ENCODE assay signal across 16 cellular contexts in the genomic region with DNA sequence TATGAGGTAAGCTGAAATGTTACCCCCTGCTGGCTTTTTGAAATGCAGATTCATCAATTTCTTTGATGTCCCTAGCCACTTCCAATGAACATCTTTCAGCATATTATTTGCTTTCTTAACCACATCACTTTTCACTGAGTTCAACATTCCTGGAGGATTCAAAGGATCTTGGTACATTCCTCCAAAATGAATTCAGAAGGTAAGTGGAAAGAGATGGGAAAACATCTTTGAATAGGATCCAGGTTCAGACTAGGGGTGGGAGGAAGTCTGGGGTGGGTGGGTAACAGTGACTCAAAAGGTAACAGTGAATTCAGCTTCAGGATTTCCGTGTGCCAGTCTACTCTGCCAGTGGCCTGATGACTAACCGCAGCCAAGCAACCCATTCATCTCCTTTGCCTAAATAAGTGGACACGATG.
"Had no signal": no experiment of that assay in that cellular context is flagged by ENCODE, and none has a peak within 500 bp of the region (broad histone marks: within the 10 kb centered on the region; RNA-seq: fewer than 3 reads in every experiment).

No MANE protein-coding gene starts in this region.

- FAIRE-seq: islet of Langerhans, small intestine had no signal

- H3K27me3 ChIP-seq: cardiac muscle cell, heart left ventricle, uterus had no signal

- H3K9me3 ChIP-seq: heart left ventricle, uterus had no signal

- H3K4me3 Mint-ChIP-seq: activated CD8-positive, alpha-beta memory T cell treated with anti-CD3 and anti-CD28 coated beads, Interleukin-2, amount 10 ng/mL, durations not matched to agents 7 days and 5 days; activated T-cell treated with anti-CD3 and anti-CD28 coated beads, Interleukin-2, amount 50 U/mL, for 24 hours; neural crest cell; WTC11 had no signal

- H3K4me1 Mint-ChIP-seq: activated CD8-positive, alpha-beta memory T cell treated with anti-CD3 and anti-CD28 coated beads, Interleukin-2, amount 10 ng/mL, durations not matched to agents 7 days and 5 days; neural crest cell had no signal

- H3K27ac ChIP-seq: cardiac muscle cell, uterus had no signal

- H3K4me3 ChIP-seq: cardiac muscle cell, heart left ventricle, uterus had no signal

- DNase-seq: activated CD4-positive, alpha-beta T cell treated with anti-CD3 and anti-CD28 coated beads, Interleukin-2, amount 50 U/mL, for 1 hour; activated CD8-positive, alpha-beta memory T cell treated with anti-CD3 and anti-CD28 coated beads, Interleukin-2, amount 10 ng/mL, durations not matched to agents 7 days and 5 days; activated effector memory CD4-positive, alpha-beta T cell treated with anti-CD3 and anti-CD28 coated beads, Interleukin-2, amount 50 U/mL, for 16 hours; activated T-cell treated with anti-CD3 and anti-CD28 coated beads, Interleukin-2, amount 50 U/mL, for 24 hours; amniotic stem cell; foreskin melanocyte; mesendoderm; small intestine; uterus had no signal

- H3K9me3 Mint-ChIP-seq: activated naive CD4-positive, alpha-beta T cell treated with anti-CD3 and anti-CD28 coated beads, Interleukin-2, amount 50 U/mL, for 72 hours; activated T-cell treated with anti-CD3 and anti-CD28 coated beads, Interleukin-2, amount 50 U/mL, for 24 hours; neural crest cell; WTC11 had no signal

- H3K36me3 Mint-ChIP-seq: activated CD8-positive, alpha-beta memory T cell treated with anti-CD3 and anti-CD28 coated beads, Interleukin-2, amount 10 ng/mL, durations not matched to agents 7 days and 5 days; activated naive CD4-positive, alpha-beta T cell treated with anti-CD3 and anti-CD28 coated beads, Interleukin-2, amount 50 U/mL, for 72 hours; WTC11 had no signal

- ATAC-seq: activated CD8-positive, alpha-beta memory T cell treated with anti-CD3 and anti-CD28 coated beads, Interleukin-2, amount 10 ng/mL, durations not matched to agents 7 days and 5 days; activated naive CD4-positive, alpha-beta T cell treated with anti-CD3 and anti-CD28 coated beads, Interleukin-2, amount 50 U/mL, for 72 hours; left lobe of liver; WTC11 had no signal

- H3K4me1 ChIP-seq: uterus had no signal

- H3K27ac Mint-ChIP-seq: activated CD8-positive, alpha-beta memory T cell treated with anti-CD3 and anti-CD28 coated beads, Interleukin-2, amount 10 ng/mL, durations not matched to agents 7 days and 5 days; activated naive CD4-positive, alpha-beta T cell treated with anti-CD3 and anti-CD28 coated beads, Interleukin-2, amount 50 U/mL, for 72 hours; activated T-cell treated with anti-CD3 and anti-CD28 coated beads, Interleukin-2, amount 50 U/mL, for 24 hours; WTC11 had no signal

- H3K36me3 ChIP-seq: cardiac muscle cell, heart left ventricle, uterus had no signal
